Comparison of ENCODE assay signal across 23 cellular contexts in the genomic region with DNA sequence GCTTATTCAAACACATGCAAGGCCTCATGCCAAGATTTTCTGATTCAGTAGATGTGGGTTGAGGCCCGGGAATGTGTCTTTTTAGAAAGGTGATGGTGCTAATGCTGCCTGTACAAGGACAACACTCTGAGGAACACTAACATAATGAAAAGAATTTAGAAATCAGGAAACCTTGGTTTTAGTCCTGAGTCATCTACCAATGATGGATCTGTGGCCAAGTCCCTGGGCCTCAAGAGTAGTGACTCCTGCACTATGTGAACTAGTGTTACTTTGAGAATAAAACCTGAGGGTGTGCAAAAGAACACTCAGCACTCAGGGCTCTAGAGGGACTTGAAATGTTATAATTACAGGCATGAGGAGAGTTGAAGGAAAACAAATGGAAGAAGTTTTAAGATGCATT.
DNase-seq lines count a peak whose midpoint lies in the region; ATAC-seq, FAIRE-seq and TF ChIP-seq lines count a peak whose summit lies in the region.
"Had no signal": no experiment of that assay in that cellular context is flagged by ENCODE, and none has a peak within 500 bp of the region (broad histone marks: within the 10 kb centered on the region; RNA-seq: fewer than 3 reads in every experiment).

No MANE protein-coding gene starts in this region.

- H3K9me3 ChIP-seq in tibial nerve: no peaks in the 10 kb centered on the region
- H3K9me3 ChIP-seq: HAP-1 had no signal

- TF ChIP-seq CTCF in astrocyte of the spinal cord (IDR thresholded peaks at IDR 0.05; ENCODE audit: low read depth, low read length) (no peak), tibial nerve (IDR thresholded peaks at IDR 0.05) (no peak)

- H3K27ac ChIP-seq in tibial nerve: peak overlapping the region in 2 of 4 donors; percentile 29 to 45

- DNase-seq in M059J (ENCODE audit: low read depth) (peak; percentile 7), astrocyte of the spinal cord (ENCODE audit: low read depth, low spot score) (peak; percentile 45), kidney tubule cell (ENCODE audit: low spot score) (peak; percentile 6), tibial nerve (ENCODE audit: low spot score in 2 of 2) (peak; percentile 17 to 37), activated gamma-delta T cell (lab: John Stamatoyannopoulos, UW) (no peak), GM12891 (ENCODE audit: insufficient read length, low spot score) (no peak)
- DNase-seq in activated T-cell treated with anti-CD3 and anti-CD28 coated beads, Interleukin-2, amount 50 U/mL, for 72 hours: no peak
- DNase-seq in effector CD4-positive, alpha-beta T cell: no peak
- DNase-seq: AML-193; C1 segment of cervical spinal cord; CD8-positive, alpha-beta T cell; DND-41; Karpas-422; NCI-H1417 treated with DMSO at 0.1 percent for 48 hours; NCI-H187; NCI-H446 treated with DMSO at 0.1 percent for 48 hours; NCI-H526 treated with DMSO at 0.1 percent for 48 hours; PC-3; RPMI8226; SHP77 had no signal

- H3K36me3 ChIP-seq in tibial nerve: no peaks in the 10 kb centered on the region
- H3K36me3 ChIP-seq: HAP-1 had no signal

- in situ Hi-C loops in astrocyte of the spinal cord (cut with HindIII; ENCODE audit: low sequenced_read_pairs): no loop called here

- FAIRE-seq in GM12891 (lab: Jason Lieb, UNC): no peak
- FAIRE-seq: GM12892 had no signal

- H3K4me1 Mint-ChIP-seq in activated T-cell treated with anti-CD3 and anti-CD28 coated beads, Interleukin-2, amount 50 U/mL, for 72 hours (ENCODE audit: low read depth): peaks cover 8% of the 10 kb centered on the region

- TF ChIP-seq EP300 in tibial nerve (IDR thresholded peaks at IDR 0.05): peak in 1 of 2 donors; percentile 47

- no peaks in the 10 kb centered on the region for H3K36me3 Mint-ChIP-seq in activated T-cell treated with anti-CD3 and anti-CD28 coated beads, Interleukin-2, amount 50 U/mL, for 72 hours (ENCODE audit: insufficient read depth in 2 of 2)
- H3K36me3 Mint-ChIP-seq: CD8-positive, alpha-beta T cell had no signal

- no peak overlapping the region for H3K4me3 ChIP-seq in astrocyte of the spinal cord (ENCODE audit: low read depth, low read length)
- no peak overlapping the region for H3K4me3 ChIP-seq in tibial nerve
- H3K4me3 ChIP-seq: GM23338, HAP-1 had no signal

- H3K27me3 ChIP-seq in tibial nerve: no peaks in the 10 kb centered on the region

- TF ChIP-seq POLR2A in tibial nerve (IDR thresholded peaks at IDR 0.05): no peak
- TF ChIP-seq POLR2A in GM12891 (IDR thresholded peaks at IDR 0.05; ENCODE audit: low read depth, low read length): no peak

- H3K4me1 ChIP-seq in tibial nerve: peaks cover 0 to 21% (median 0%) of the 10 kb centered on the region in 4 donors
- H3K4me1 ChIP-seq: HAP-1 had no signal

- H3K27me3 Mint-ChIP-seq in activated T-cell treated with anti-CD3 and anti-CD28 coated beads, Interleukin-2, amount 50 U/mL, for 72 hours (ENCODE audit: low read depth): no peaks in the 10 kb centered on the region

- no peak overlapping the region for H3K27ac Mint-ChIP-seq in activated T-cell treated with anti-CD3 and anti-CD28 coated beads, Interleukin-2, amount 50 U/mL, for 72 hours
- H3K27ac Mint-ChIP-seq: CD8-positive, alpha-beta T cell; GM23338 had no signal

- 70 to 73% methylated on average over 1 of the region's 1 CpG for WGBS in tibial nerve, 2 donors

- no peak for ATAC-seq in activated T-cell treated with anti-CD3 and anti-CD28 coated beads, Interleukin-2, amount 50 U/mL, for 72 hours (replicated peaks in 1 of 2)
- ATAC-seq: CD8-positive, alpha-beta T cell; GM23338; PC-3 had no signal

- peaks cover 0 to 2% of the 10 kb centered on the region in 2 donors for H3K9me3 Mint-ChIP-seq in activated T-cell treated with anti-CD3 and anti-CD28 coated beads, Interleukin-2, amount 50 U/mL, for 72 hours
- H3K9me3 Mint-ChIP-seq: CD8-positive, alpha-beta T cell; GM23338 had no signal

- H3K4me3 Mint-ChIP-seq in activated T-cell treated with anti-CD3 and anti-CD28 coated beads, Interleukin-2, amount 50 U/mL, for 72 hours: no peak overlapping the region
- H3K4me3 Mint-ChIP-seq: CD8-positive, alpha-beta T cell; GM23338 had no signal

TF ChIP-seq in GM12891, 5 proteins besides CTCF, POLR2A, EP300 and RAD21:
- TF ChIP-seq POU2F2 (IDR thresholded peaks at IDR 0.05; ENCODE audit: low read depth, low read length): no peak
- no peak for TF ChIP-seq TAF1 (IDR thresholded peaks at IDR 0.05; ENCODE audit: low read depth, low read length)
- no peak for TF ChIP-seq SPI1 (IDR thresholded peaks at IDR 0.05; ENCODE audit: low read depth, low read length)
- no peak for TF ChIP-seq POLR2AphosphoS5 (IDR thresholded peaks at IDR 0.05; ENCODE audit: low read depth, low read length)
- TF ChIP-seq PAX5 (IDR thresholded peaks at IDR 0.05; ENCODE audit: insufficient read depth, low read length, severe bottlenecking): no peak

Comparison
In these comparisons a context has a peak if more than half of its experiments do, and no peak if none do; other contexts are left out.
1. DNase-seq: peak in M059J (single experiment), astrocyte of the spinal cord (single experiment), kidney tubule cell (single experiment) and tibial nerve (2 of 2); none in activated T-cell treated with anti-CD3 and anti-CD28 coated beads, Interleukin-2, amount 50 U/mL, for 72 hours (0 of 2), activated gamma-delta T cell (single experiment), effector CD4-positive, alpha-beta T cell (single experiment) and GM12891 (single experiment).